35 cellular contexts compared by ENCODE assay signal in genomic region chr18:50447102-50447501, GRCh38.
"Had no signal": no experiment of that assay in that cellular context is flagged by ENCODE, and none has a peak within 500 bp of the region (broad histone marks: within the 10 kb centered on the region; RNA-seq: fewer than 3 reads in every experiment).

No MANE protein-coding gene starts in this region.

- ATAC-seq: activated CD4-positive, alpha-beta T cell treated with anti-CD3 and anti-CD28 coated beads for 36 hours; activated CD8-positive, alpha-beta memory T cell treated with anti-CD3 and anti-CD28 coated beads, Interleukin-2, amount 10 ng/mL, durations not matched to agents 7 days and 5 days; activated CD8-positive, alpha-beta T cell treated with anti-CD3 and anti-CD28 coated beads, Interleukin-2, amount 10 ng/mL, durations not matched to agents 7 days and 5 days; activated naive CD8-positive, alpha-beta T cell treated with anti-CD3 and anti-CD28 coated beads, Interleukin-2, amount 50 U/mL, for 24 hours; body of pancreas; effector memory CD8-positive, alpha-beta T cell; foreskin keratinocyte; gastrocnemius medialis; heart left ventricle had no signal

- H3K27me3 ChIP-seq: adrenal gland, body of pancreas, esophagus muscularis mucosa, foreskin keratinocyte, gastrocnemius medialis, heart left ventricle had no signal

- H3K27ac Mint-ChIP-seq: activated CD4-positive, alpha-beta memory T cell treated with anti-CD3 and anti-CD28 coated beads for 36 hours; activated CD4-positive, alpha-beta T cell treated with anti-CD3 and anti-CD28 coated beads for 36 hours; activated CD4-positive, alpha-beta T cell treated with anti-CD3 and anti-CD28 coated beads, Interleukin-2, amount 10 ng/mL, durations not matched to agents 24 days and 14 days; activated CD8-positive, alpha-beta memory T cell treated with anti-CD3 and anti-CD28 coated beads, Interleukin-2, amount 10 ng/mL, durations not matched to agents 7 days and 5 days; activated CD8-positive, alpha-beta T cell treated with anti-CD3 and anti-CD28 coated beads, Interleukin-2, amount 10 ng/mL, durations not matched to agents 7 days and 5 days; activated naive CD4-positive, alpha-beta T cell treated with anti-CD3 and anti-CD28 coated beads for 36 hours; activated naive CD4-positive, alpha-beta T cell treated with anti-CD3 and anti-CD28 coated beads, Interleukin-2, amount 50 U/mL, for 24 hours; activated naive CD8-positive, alpha-beta T cell treated with anti-CD3 and anti-CD28 coated beads for 36 hours; activated naive CD8-positive, alpha-beta T cell treated with anti-CD3 and anti-CD28 coated beads, Interleukin-2, amount 50 U/mL, for 24 hours; activated T-helper 1 cell treated with anti-CD3 and anti-CD28 coated beads, Interleukin-12 subunit alpha, Interleukin-12 subunit beta, Interleukin-2, Interleukin-4 antibody, amounts not matched to agents 30 ng/mL and 10 ng/mL and 1 ng/mL, durations not matched to agents 14 hours and 24 hours and 36 hours; activated T-helper 2 cell treated with anti-CD3 and anti-CD28 coated beads, Interferon-gamma antibody, Interleukin-2, Interleukin-4, amounts not matched to agents 10 μg/mL and 5 μg/mL and 100 μg/mL, durations not matched to agents 14 hours and 24 hours and 36 hours; effector memory CD8-positive, alpha-beta T cell; T-helper 2 cell treated with Interferon-gamma antibody and Interleukin-4, amounts not matched to agents 5 μg/mL and 100 μg/mL, for 36 hours had no signal

- H3K4me3 ChIP-seq: adrenal gland, body of pancreas, esophagus muscularis mucosa, gastrocnemius medialis, heart left ventricle had no signal

- H3K36me3 Mint-ChIP-seq: activated CD4-positive, alpha-beta memory T cell treated with anti-CD3 and anti-CD28 coated beads for 36 hours; activated CD8-positive, alpha-beta memory T cell treated with anti-CD3 and anti-CD28 coated beads, Interleukin-2, amount 10 ng/mL, durations not matched to agents 7 days and 5 days; activated naive CD4-positive, alpha-beta T cell treated with anti-CD3 and anti-CD28 coated beads, Interleukin-2, amount 50 U/mL, for 24 hours; activated naive CD8-positive, alpha-beta T cell treated with anti-CD3 and anti-CD28 coated beads for 36 hours had no signal

- H3K4me3 Mint-ChIP-seq: activated CD4-positive, alpha-beta memory T cell treated with anti-CD3 and anti-CD28 coated beads for 36 hours; activated CD4-positive, alpha-beta T cell treated with anti-CD3 and anti-CD28 coated beads for 36 hours; activated CD4-positive, alpha-beta T cell treated with anti-CD3 and anti-CD28 coated beads, Interleukin-2, amount 10 ng/mL, durations not matched to agents 24 days and 14 days; activated CD8-positive, alpha-beta memory T cell treated with anti-CD3 and anti-CD28 coated beads, Interleukin-2, amount 10 ng/mL, durations not matched to agents 7 days and 5 days; activated CD8-positive, alpha-beta T cell treated with anti-CD3 and anti-CD28 coated beads, Interleukin-2, amount 10 ng/mL, durations not matched to agents 7 days and 5 days; activated naive CD4-positive, alpha-beta T cell treated with anti-CD3 and anti-CD28 coated beads for 36 hours; activated naive CD4-positive, alpha-beta T cell treated with anti-CD3 and anti-CD28 coated beads, Interleukin-2, amount 50 U/mL, for 24 hours; activated naive CD8-positive, alpha-beta T cell treated with anti-CD3 and anti-CD28 coated beads for 36 hours; activated naive CD8-positive, alpha-beta T cell treated with anti-CD3 and anti-CD28 coated beads, Interleukin-2, amount 50 U/mL, for 24 hours; activated T-helper 1 cell treated with anti-CD3 and anti-CD28 coated beads, Interleukin-12 subunit alpha, Interleukin-12 subunit beta, Interleukin-2, Interleukin-4 antibody, amounts not matched to agents 30 ng/mL and 10 ng/mL and 1 ng/mL, durations not matched to agents 14 hours and 24 hours and 36 hours; effector memory CD8-positive, alpha-beta T cell; T-helper 2 cell treated with Interferon-gamma antibody and Interleukin-4, amounts not matched to agents 5 μg/mL and 100 μg/mL, for 36 hours had no signal

- H3K27ac ChIP-seq: adrenal gland, body of pancreas, esophagus muscularis mucosa, foreskin keratinocyte, gastrocnemius medialis, heart left ventricle had no signal

- H3K27me3 Mint-ChIP-seq: activated CD4-positive, alpha-beta T cell treated with anti-CD3 and anti-CD28 coated beads, Interleukin-2, amount 10 ng/mL, durations not matched to agents 24 days and 14 days had no signal

- FAIRE-seq: colon had no signal

- H3K4me1 ChIP-seq: adrenal gland, body of pancreas, esophagus muscularis mucosa, foreskin keratinocyte, gastrocnemius medialis, heart left ventricle had no signal

- H3K36me3 ChIP-seq: adrenal gland, esophagus muscularis mucosa, gastrocnemius medialis, heart left ventricle had no signal

- DNase-seq: activated CD4-positive, alpha-beta memory T cell treated with anti-CD3 and anti-CD28 coated beads for 36 hours; activated CD4-positive, alpha-beta T cell treated with anti-CD3 and anti-CD28 coated beads for 36 hours; activated CD4-positive, alpha-beta T cell treated with anti-CD3 and anti-CD28 coated beads, Interleukin-2, amount 10 ng/mL, durations not matched to agents 24 days and 14 days; activated CD4-positive, CD25-positive, alpha-beta regulatory T cell; activated CD4-positive, CD25-positive, alpha-beta regulatory T cell treated with anti-CD3 and anti-CD28 coated beads, Interleukin-2, amount 50 U/mL, for 72 hours; activated CD8-positive, alpha-beta memory T cell treated with anti-CD3 and anti-CD28 coated beads, Interleukin-2, amount 10 ng/mL, durations not matched to agents 7 days and 5 days; activated CD8-positive, alpha-beta memory T cell treated with anti-CD3 and anti-CD28 coated beads, Interleukin-2, amount 50 U/mL, for 4 hours; activated CD8-positive, alpha-beta T cell treated with anti-CD3 and anti-CD28 coated beads, Interleukin-2, amount 10 ng/mL, durations not matched to agents 7 days and 5 days; activated effector memory CD4-positive, alpha-beta T cell treated with anti-CD3 and anti-CD28 coated beads, Interleukin-2, amount 50 U/mL, for 16 hours; activated naive CD4-positive, alpha-beta T cell treated with anti-CD3 and anti-CD28 coated beads for 36 hours; activated naive CD8-positive, alpha-beta T cell treated with anti-CD3 and anti-CD28 coated beads for 36 hours; activated naive CD8-positive, alpha-beta T cell treated with anti-CD3 and anti-CD28 coated beads, Interleukin-2, amount 50 U/mL, for 24 hours; activated T-cell treated with anti-CD3 and anti-CD28 coated beads, Interleukin-2, amount 50 U/mL, for 1 hour; activated T-cell treated with anti-CD3 and anti-CD28 coated beads, Interleukin-2, amount 50 U/mL, for 48 hours; adrenal gland; amygdala; aorta; body of pancreas; caudate nucleus; cortex of kidney; dermis blood vessel endothelial cell; effector CD4-positive, alpha-beta T cell; effector memory CD8-positive, alpha-beta T cell; erythroblast; foreskin keratinocyte; gastrocnemius medialis; glutamatergic neuron; heart left ventricle; T1000 had no signal

- H3K9me3 ChIP-seq: adrenal gland, body of pancreas, esophagus muscularis mucosa, gastrocnemius medialis had no signal

- H3K4me1 Mint-ChIP-seq: activated CD4-positive, alpha-beta T cell treated with anti-CD3 and anti-CD28 coated beads for 36 hours; activated CD4-positive, alpha-beta T cell treated with anti-CD3 and anti-CD28 coated beads, Interleukin-2, amount 10 ng/mL, durations not matched to agents 24 days and 14 days; activated CD8-positive, alpha-beta memory T cell treated with anti-CD3 and anti-CD28 coated beads, Interleukin-2, amount 10 ng/mL, durations not matched to agents 7 days and 5 days; activated naive CD4-positive, alpha-beta T cell treated with anti-CD3 and anti-CD28 coated beads, Interleukin-2, amount 50 U/mL, for 24 hours; activated naive CD8-positive, alpha-beta T cell treated with anti-CD3 and anti-CD28 coated beads for 36 hours; activated naive CD8-positive, alpha-beta T cell treated with anti-CD3 and anti-CD28 coated beads, Interleukin-2, amount 50 U/mL, for 24 hours had no signal
